9 cellular contexts compared by ENCODE assay signal in the genomic region with DNA sequence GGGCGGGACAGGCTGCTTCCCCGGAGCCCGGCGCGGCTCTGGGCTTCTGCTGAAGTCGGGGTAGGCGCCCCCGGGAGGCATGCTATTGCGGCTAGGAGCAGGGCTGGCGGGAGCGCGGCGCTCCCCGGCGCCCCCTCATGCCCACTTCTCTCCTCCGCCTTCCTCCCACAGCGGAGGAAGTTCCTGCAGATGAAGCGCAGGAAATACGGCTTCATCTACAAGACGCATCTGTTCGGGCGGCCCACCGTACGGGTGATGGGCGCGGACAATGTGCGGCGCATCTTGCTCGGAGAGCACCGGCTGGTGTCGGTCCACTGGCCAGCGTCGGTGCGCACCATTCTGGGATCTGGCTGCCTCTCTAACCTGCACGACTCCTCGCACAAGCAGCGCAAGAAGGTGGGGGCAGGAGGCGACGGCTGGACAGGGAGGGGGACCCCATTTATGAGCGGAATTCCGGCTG. TPM values are rescaled to one million over a fixed set of nuclear protein-coding genes. Genes with fewer than 3 reads are reported as not detected.
DNase-seq lines count a peak whose midpoint lies in the region; ATAC-seq and TF ChIP-seq lines count a peak whose summit lies in the region.
"Had no signal": no experiment of that assay in that cellular context is flagged by ENCODE, and none has a peak within 500 bp of the region (broad histone marks: within the 10 kb centered on the region; RNA-seq: fewer than 3 reads in every experiment).

No MANE protein-coding gene starts in this region.

- H3K27ac ChIP-seq in neural progenitor cell: no peak overlapping the region

- H3K27me3 Mint-ChIP-seq in MCF 10A (ENCODE audit: insufficient read depth, unreplicated experiment) (peaks cover 56% of the 10 kb centered on the region), neural progenitor cell (ENCODE audit: insufficient read depth, low read depth) (peaks cover 62% of the 10 kb centered on the region)

- H3K4me2 ChIP-seq in neural progenitor cell: peak overlapping the region; percentile 89

- peaks cover 36% of the 10 kb centered on the region for H4K20me1 ChIP-seq in neural progenitor cell (ENCODE audit: low read depth)

- BruUV-seq in MCF 10A (replicated peaks; lab: Mats Ljungman, UMichigan): no TSS peak

- TF ChIP-seq CTCF in MCF 10A (IDR thresholded peaks at IDR 0.05; ENCODE audit: unreplicated experiment): no peak
- TF ChIP-seq CTCF in neural progenitor cell (IDR thresholded peaks at IDR 0.05): peak; percentile 27

- H2AFZ ChIP-seq in neural progenitor cell (replicated peaks): peak overlapping the region; percentile 91

- H3K4me3 ChIP-seq in MG63 (peak overlapping the region; percentile 37), neural progenitor cell (peak overlapping the region; percentile 66)
- H3K4me3 ChIP-seq: lung had no signal

- no peaks in the 10 kb centered on the region for H3K36me3 Mint-ChIP-seq in MCF 10A (ENCODE audit: insufficient read depth, unreplicated experiment)
- H3K36me3 Mint-ChIP-seq in neural progenitor cell: no peaks in the 10 kb centered on the region

- H3K27ac Mint-ChIP-seq in MCF 10A (ENCODE audit: low read depth, unreplicated experiment) (no peak overlapping the region), neural progenitor cell (no peak overlapping the region)

- intact Hi-C loops in MCF 10A (cut with micrococcal nuclease): no loop called here

- peaks cover 22% of the 10 kb centered on the region for H3K27me3 ChIP-seq in MG63
- H3K27me3 ChIP-seq in neural progenitor cell: peaks cover 79% of the 10 kb centered on the region

- H3K9me3 ChIP-seq in MG63 (no peaks in the 10 kb centered on the region), neural progenitor cell (ENCODE audit: low read depth) (no peaks in the 10 kb centered on the region)

- no peak overlapping the region for H3K9ac ChIP-seq in neural progenitor cell

- POLR2A ChIA-PET in MCF 10A (lab: Yijun Ruan, JAX): no interaction called here

- H3K4me3 Mint-ChIP-seq in MCF 10A (ENCODE audit: unreplicated experiment): peak overlapping the region; percentile 43
- H3K4me3 Mint-ChIP-seq in neural progenitor cell: peak overlapping the region; percentile 87

- H3K36me3 ChIP-seq in MG63 (no peaks in the 10 kb centered on the region), neural progenitor cell (no peaks in the 10 kb centered on the region)

- CTCF ChIA-PET in MCF 10A (lab: Yijun Ruan, JAX): interaction anchor here (0.6 to 1.1 kb wide), 4 partner anchors 68 to 437 kb away, joined by 3 to 4 read pairs (median 4); no protein-coding TSS in a partner anchor

- ATAC-seq in HG02759 (IDR thresholded peaks at IDR 0.05; ENCODE audit: unreplicated experiment): no peak

- DNase-seq in GDM1 (lab: John Stamatoyannopoulos, UW) (peak; percentile 47), MG63 (peak; percentile 33), MCF 10A (ENCODE audit: unreplicated experiment) (no peak), neural progenitor cell (ENCODE audit: low spot score) (peak; percentile 73), dedifferentiated amniotic fluid mesenchymal stem cell (ENCODE audit: extremely low spot score) (no peak), SKM-1 treated with dmso at 0.1 percent for 144 hours (lab: John Stamatoyannopoulos, UW; ENCODE audit: unreplicated experiment) (no peak), occipital lobe (lab: John Stamatoyannopoulos, UW) (no peak)

- H3F3A ChIP-seq in neural progenitor cell (ENCODE audit: low read depth): peaks cover 28% of the 10 kb centered on the region

- peaks cover 17% of the 10 kb centered on the region for H3K4me1 ChIP-seq in neural progenitor cell

- H3K4me1 Mint-ChIP-seq in MCF 10A (ENCODE audit: insufficient read depth, unreplicated experiment): no peaks in the 10 kb centered on the region
- peaks cover 29% of the 10 kb centered on the region for H3K4me1 Mint-ChIP-seq in neural progenitor cell

- H3K9me3 Mint-ChIP-seq in MCF 10A (ENCODE audit: unreplicated experiment) (no peaks in the 10 kb centered on the region), neural progenitor cell (no peaks in the 10 kb centered on the region)

- H3K79me2 ChIP-seq in neural progenitor cell (ENCODE audit: low read depth): peaks cover 48% of the 10 kb centered on the region

RNA-seq across cellular contexts. Expression of a gene that starts 0.5 kb away (rescaled TPM):
- 0.30 and 0.32 TPM in 2 replicates for total RNA-seq in MG63 (2014; rRNA removed; shearing (Covaris generic); ENCODE audit: low replicate concordance)
- total RNA-seq in MCF 10A (2022): not detected in 2 replicates
- total RNA-seq in neural progenitor cell (ENCODE audit: low replicate concordance): 6.7 and 8.4 TPM in 2 replicates
- 10.0 TPM for total RNA-seq in occipital lobe
- total RNA-seq: lung had no signal

RNA-seq across cellular contexts. Expression of a gene that starts 13.6 kb away (rescaled TPM):
- not detected in 2 replicates for total RNA-seq in MG63 (2014; rRNA removed; shearing (Covaris generic); ENCODE audit: low replicate concordance)
- 0.07 and 0.14 TPM in 2 replicates for total RNA-seq in MCF 10A (2022)
- total RNA-seq in neural progenitor cell (ENCODE audit: low replicate concordance): 0.04 and 0.22 TPM in 2 replicates
- 0.16 TPM for total RNA-seq in occipital lobe

Comparison
In these comparisons a context has a peak if more than half of its experiments do, and no peak if none do; other contexts are left out.
1. DNase-seq: peak in GDM1 (single experiment), MG63 (single experiment) and neural progenitor cell (single experiment); none in MCF 10A (single experiment), dedifferentiated amniotic fluid mesenchymal stem cell (single experiment), SKM-1 treated with dmso at 0.1 percent for 144 hours (single experiment) and occipital lobe (single experiment).